In the genomic region with DNA sequence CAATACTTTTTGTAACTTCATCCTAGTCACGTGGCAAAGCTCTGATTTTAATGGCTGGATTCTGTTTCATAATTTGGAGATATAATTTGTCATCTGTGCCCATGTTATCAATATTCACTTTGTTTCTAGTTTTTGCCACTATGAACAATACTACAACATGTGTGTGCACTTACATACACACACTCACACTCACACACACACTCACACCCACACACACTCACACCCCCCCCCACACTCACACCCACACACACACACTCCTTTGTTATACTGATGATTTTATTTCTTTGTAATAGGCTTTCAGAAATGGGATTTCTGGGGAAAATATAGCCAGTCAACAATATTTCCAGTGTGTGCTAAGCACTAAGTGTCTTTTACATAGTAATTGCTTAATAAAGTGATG, we compare ENCODE assay signal across 18 cellular contexts.
"Had no signal": no experiment of that assay in that cellular context is flagged by ENCODE, and none has a peak within 500 bp of the region (broad histone marks: within the 10 kb centered on the region; RNA-seq: fewer than 3 reads in every experiment).

No MANE protein-coding gene starts in this region.

- DNase-seq: activated CD4-positive, alpha-beta T cell treated with anti-CD3 and anti-CD28 coated beads for 1 hour; activated naive CD4-positive, alpha-beta T cell treated with Interleukin-2 at 50 U/mL for 16 hours; activated naive CD8-positive, alpha-beta T cell treated with anti-CD3 and anti-CD28 coated beads, Interleukin-2, amount 10 ng/mL, durations not matched to agents 7 days and 5 days; activated T-cell treated with anti-CD3 and anti-CD28 coated beads, Interleukin-2, amount 50 U/mL, for 4 hours; effector memory CD4-positive, alpha-beta T cell; islet precursor cell; left cardiac atrium; mesenchymal stem cell; occipital lobe; posterior cingulate gyrus; stimulated activated CD4-positive, alpha-beta T cell treated with anti-CD3 and anti-CD28 coated beads, Interleukin-4, amount 100 ng/mL, for 1 hour; stimulated activated naive CD4-positive, alpha-beta T cell treated with Interleukin-2 at 50 U/mL for 16 hours; T-helper 9 cell; tibial artery had no signal

- H3K9me3 ChIP-seq: tibial artery had no signal

- FAIRE-seq: frontal cortex, urothelium cell line had no signal

- H3K27ac ChIP-seq: cardiac muscle cell had no signal

- H3K4me3 ChIP-seq: cardiac muscle cell had no signal

- H3K27me3 ChIP-seq: cardiac muscle cell, tibial artery had no signal

- H3K36me3 ChIP-seq: cardiac muscle cell, tibial artery had no signal

- ATAC-seq: activated T-cell treated with anti-CD3 and anti-CD28 coated beads, Interleukin-2, amount 50 U/mL, for 4 hours; esophagus mucosa had no signal
